Comparison of ENCODE assay signal across 25 cellular contexts in genomic region chr4:39668835-39669234, GRCh38.
"Had no signal": no experiment of that assay in that cellular context is flagged by ENCODE, and none has a peak within 500 bp of the region (broad histone marks: within the 10 kb centered on the region; RNA-seq: fewer than 3 reads in every experiment).

No MANE protein-coding gene starts in this region.

- DNase-seq: activated B cell treated with CpG ODN at 0.5 μM for 24 hours; activated CD4-positive, alpha-beta T cell treated with anti-CD3 and anti-CD28 coated beads for 48 hours; activated CD4-positive, alpha-beta T cell treated with anti-CD3 and anti-CD28 coated beads, Interleukin-2, amount 50 U/mL, for 1 hour; activated CD4-positive, alpha-beta T cell treated with anti-CD3 and anti-CD28 coated beads, Interleukin-2, amount 50 U/mL, for 48 hours; activated CD8-positive, alpha-beta memory T cell treated with anti-CD3 and anti-CD28 coated beads for 24 hours; activated CD8-positive, alpha-beta T cell treated with anti-CD3 and anti-CD28 coated beads for 36 hours; activated effector memory CD4-positive, alpha-beta T cell treated with Interleukin-2 at 50 U/mL for 16 hours; activated gamma-delta T cell treated with Interleukin-2 at 50 U/mL for 16 hours; activated naive CD4-positive, alpha-beta T cell treated with anti-CD3 and anti-CD28 coated beads, Interleukin-2, amount 50 U/mL, for 16 hours; activated naive CD4-positive, alpha-beta T cell treated with Interleukin-2 at 50 U/mL for 16 hours; activated T-cell treated with anti-CD3 and anti-CD28 coated beads, Interleukin-2, amount 50 U/mL, for 4 hours; amygdala; aorta; brain microvascular endothelial cell; dorsolateral prefrontal cortex; effector memory CD4-positive, alpha-beta T cell; endodermal cell; foreskin fibroblast; head of caudate nucleus; T-helper 2 cell; WERI-Rb-1 had no signal

- ATAC-seq: activated CD4-positive, CD25-positive, alpha-beta regulatory T cell treated with anti-CD3 and anti-CD28 coated beads, Interleukin-2, amount 50 U/mL, for 24 hours; activated CD8-positive, alpha-beta T cell treated with anti-CD3 and anti-CD28 coated beads for 36 hours; activated T-cell treated with anti-CD3 and anti-CD28 coated beads, Interleukin-2, amount 50 U/mL, for 4 hours; activated T-helper 17 cell treated with anti-CD3 and anti-CD28 coated beads, Interleukin-2, amount 50 U/mL, for 72 hours; esophagus mucosa had no signal

- H3K27ac ChIP-seq: brain microvascular endothelial cell, coronary artery, WERI-Rb-1 had no signal

- H3K36me3 ChIP-seq: brain microvascular endothelial cell, WERI-Rb-1 had no signal

- H3K4me3 ChIP-seq: coronary artery, dorsolateral prefrontal cortex had no signal

- H3K27me3 ChIP-seq: brain microvascular endothelial cell, dorsolateral prefrontal cortex had no signal
